ENCODE assay signal across 8 cellular contexts in genomic region chr11:23540101-23540561, GRCh38.
DNase-seq lines count a peak whose midpoint lies in the region; ATAC-seq and TF ChIP-seq lines count a peak whose summit lies in the region.

No MANE protein-coding gene starts in this region.

- no peak overlapping the region for H3K23ac ChIP-seq in IMR-90 (ENCODE audit: low read depth, low read length)

- H2BK20ac ChIP-seq in IMR-90 (ENCODE audit: low read depth, low read length) = peak overlapping the region; percentile 85

- POLR2A ChIA-PET in MCF 10A (lab: Yijun Ruan, JAX) (interaction anchor here (0.6 kb wide), 1 partner anchor 40 kb away, joined by 3 read pairs; no protein-coding TSS in a partner anchor), IMR-90 (lab: Charles Lee; ENCODE audit: unreplicated experiment) (no interaction called here)

- H3K27ac Mint-ChIP-seq in MCF 10A (ENCODE audit: low read depth, unreplicated experiment) = no peak overlapping the region

- peak overlapping the region; percentile 83 for H4K5ac ChIP-seq in IMR-90 (ENCODE audit: low read depth, low read length)

- peak overlapping the region; percentile 15; the same call in 1 of the 2 replicates for H2AK5ac ChIP-seq in IMR-90 (ENCODE audit: low read depth, low read length)

- peak overlapping the region; percentile 29; the same call in 1 of the 3 replicates for H2BK15ac ChIP-seq in IMR-90 (ENCODE audit: low read depth, low read length)

- H4K20me1 ChIP-seq in IMR-90 (ENCODE audit: insufficient read depth, low read length) = no peaks in the 10 kb centered on the region
- H4K20me1 ChIP-seq in osteoblast (ENCODE audit: insufficient read depth, low read length) = no peaks in the 10 kb centered on the region

- H3K36me3 ChIP-seq in breast epithelium (no peaks in the 10 kb centered on the region), IMR-90 (ENCODE audit: control insufficient read depth, insufficient read depth, low read length) (no peaks in the 10 kb centered on the region), Peyer's patch (no peaks in the 10 kb centered on the region), esophagus squamous epithelium (no peaks in the 10 kb centered on the region), osteoblast (ENCODE audit: insufficient read depth, low read length) (no peaks in the 10 kb centered on the region)

- peak overlapping the region; percentile 6; the same call in 1 of the 2 replicates for H3K56ac ChIP-seq in IMR-90 (ENCODE audit: extremely low read depth, insufficient read depth, low read length)

- ATAC-seq in IMR-90 (ENCODE audit: low read depth) = peak; percentile 91

- H3K18ac ChIP-seq in IMR-90 (ENCODE audit: low read depth, low read length) = peak overlapping the region; percentile 80

- no peaks in the 10 kb centered on the region for H3K4me1 ChIP-seq in breast epithelium
- peaks cover 6% of the 10 kb centered on the region; the same call in 1 of the 2 replicates for H3K4me1 ChIP-seq in IMR-90 (ENCODE audit: control insufficient read depth, insufficient read depth, low read length)
- no peaks in the 10 kb centered on the region for H3K4me1 ChIP-seq in Peyer's patch
- H3K4me1 ChIP-seq in esophagus squamous epithelium = no peaks in the 10 kb centered on the region
- H3K4me1 ChIP-seq in osteoblast (ENCODE audit: insufficient read depth, low read length) = no peaks in the 10 kb centered on the region

- no peak overlapping the region for H3K4me3 Mint-ChIP-seq in MCF 10A (ENCODE audit: unreplicated experiment)

- H3K27ac ChIP-seq in breast epithelium (no peak overlapping the region), IMR-90 (ENCODE audit: insufficient read depth, low read length) (peak overlapping the region; percentile 62; the same call in 1 of the 2 replicates), Peyer's patch (no peak overlapping the region), esophagus squamous epithelium (no peak overlapping the region), osteoblast (ENCODE audit: low read depth, low read length) (no peak overlapping the region)

- TF ChIP-seq POLR2A in breast epithelium (IDR thresholded peaks at IDR 0.05) (no peak), IMR-90 (IDR thresholded peaks at IDR 0.05; ENCODE audit: low read depth, low read length) (no peak), Peyer's patch (IDR thresholded peaks at IDR 0.05) (no peak), esophagus squamous epithelium (IDR thresholded peaks at IDR 0.05) (no peak)

- no peaks in the 10 kb centered on the region for H3K9me3 Mint-ChIP-seq in MCF 10A (ENCODE audit: unreplicated experiment)

- H3K36me3 Mint-ChIP-seq in MCF 10A (ENCODE audit: insufficient read depth, unreplicated experiment) = no peaks in the 10 kb centered on the region

- H3K27me3 Mint-ChIP-seq in MCF 10A (ENCODE audit: insufficient read depth, unreplicated experiment) = peaks cover 61% of the 10 kb centered on the region

- dilution Hi-C loops in IMR-90 (cut with HindIII; ENCODE audit: low sequenced_read_pairs, unreplicated experiment) = no loop called here

- H3K14ac ChIP-seq in IMR-90 (replicated peaks; ENCODE audit: low read depth, low read length) = 0 out of 2 replicates have a peak overlapping the region, but pooled peaks have one; percentile 65

- no peaks in the 10 kb centered on the region for H3K79me2 ChIP-seq in osteoblast (ENCODE audit: insufficient read depth, low read length)

- no TSS peak for BruUV-seq in MCF 10A (replicated peaks; lab: Mats Ljungman, UMichigan)
- no TSS peak for BruUV-seq in IMR-90 (replicated peaks; lab: Mats Ljungman, UMichigan)

- intact Hi-C loops in MCF 10A (cut with micrococcal nuclease) (loop anchor here (1.0 kb wide), 1 partner anchor 846 kb away; no protein-coding TSS in a partner anchor), breast epithelium (cut with DNase I; ENCODE audit: low total_unique reads) (no loop called here), IMR-90 (cut with micrococcal nuclease) (loop anchor here (1.0 to 10.0 kb wide), 10 partner anchors 47 to 846 kb away; no protein-coding TSS in a partner anchor), esophagus squamous epithelium (cut with DNase I) (no loop called here)

- H3K27me3 ChIP-seq in breast epithelium (no peaks in the 10 kb centered on the region), IMR-90 (ENCODE audit: control insufficient read depth, insufficient read depth, low read length) (no peaks in the 10 kb centered on the region), Peyer's patch (no peaks in the 10 kb centered on the region), esophagus squamous epithelium (no peaks in the 10 kb centered on the region), osteoblast (ENCODE audit: insufficient read depth, low read length) (no peaks in the 10 kb centered on the region)

- CTCF ChIA-PET in MCF 10A (lab: Yijun Ruan, JAX) (interaction anchor here (0.5 to 2.6 kb wide), 30 partner anchors 12 to 1015 kb away, joined by 3 to 22 read pairs (median 4); no protein-coding TSS in a partner anchor), IMR-90 (lab: Yijun Ruan, JAX) (interaction anchor here (0.6 to 1.5 kb wide), 16 partner anchors 11 to 847 kb away, joined by 3 to 8 read pairs (median 3); no protein-coding TSS in a partner anchor)

- no peaks in the 10 kb centered on the region for H3K9me3 ChIP-seq in breast epithelium
- H3K9me3 ChIP-seq in IMR-90 (ENCODE audit: control insufficient read depth, insufficient read depth, low read length) = peaks cover 2% of the 10 kb centered on the region; the same call in 1 of the 2 replicates
- no peaks in the 10 kb centered on the region for H3K9me3 ChIP-seq in Peyer's patch
- no peaks in the 10 kb centered on the region for H3K9me3 ChIP-seq in esophagus squamous epithelium
- no peaks in the 10 kb centered on the region for H3K9me3 ChIP-seq in osteoblast (ENCODE audit: low read depth, low read length)

- peak overlapping the region; percentile 37 to 79 for H4K8ac ChIP-seq in IMR-90 (ENCODE audit: low read depth in 2 of 2, low read length in 2 of 2)

- peak overlapping the region; percentile 75 for H4K91ac ChIP-seq in IMR-90 (ENCODE audit: insufficient read depth, low read depth, low read length)

- H2BK5ac ChIP-seq in IMR-90 (ENCODE audit: low read depth, low read length, poor library complexity, severe bottlenecking) = peak overlapping the region; percentile 37

- H3K4me3 ChIP-seq in breast epithelium (no peak overlapping the region), IMR-90 (ENCODE audit: insufficient read depth, low read depth, low read length) (no peak overlapping the region), Peyer's patch (no peak overlapping the region), esophagus squamous epithelium (no peak overlapping the region), osteoblast (ENCODE audit: insufficient read depth, low read length) (no peak overlapping the region)

- WGBS in IMR-90 (ENCODE audit: extremely low coverage in 2 of 2, insufficient read length in 1 of 2), 2 experiments = 15% methylated on average over 4 of the region's 8 CpGs; no CpG with 5 or more reads in 1 of the 2 experiments
- WGBS in esophagus squamous epithelium, 2 donors = 8 to 11% methylated on average over 4 to 6 of the region's 8 CpGs

- H3K4me1 Mint-ChIP-seq in MCF 10A (ENCODE audit: insufficient read depth, unreplicated experiment) = peaks cover 6% of the 10 kb centered on the region

- peak; percentile 56 for DNase-seq in MCF 10A (ENCODE audit: unreplicated experiment)
- no peak for DNase-seq in breast epithelium (ENCODE audit: low spot score in 2 of 2)
- DNase-seq in H4 (ENCODE audit: low spot score) = peak; percentile 54
- peak; percentile 53 for DNase-seq in IMR-90
- peak in 1 of 3 donors; percentile 40 for DNase-seq in Peyer's patch
- no peak for DNase-seq in esophagus squamous epithelium (lab: John Stamatoyannopoulos, UW)
- DNase-seq in osteoblast (ENCODE audit: insufficient read length, low spot score, missing footprints) = peak; percentile 1
- DNase-seq in stimulated activated CD4-positive, alpha-beta T cell treated with anti-CD3 and anti-CD28 coated beads, Interleukin-4, amount 100 ng/mL, for 4 hours = no peak

- peaks cover 3% of the 10 kb centered on the region for H3K9me1 ChIP-seq in IMR-90 (ENCODE audit: insufficient read depth, low read length)

- in situ Hi-C loops in IMR-90 (cut with MboI; ENCODE audit: low sequenced_read_pairs) = loop anchor here (10.0 kb wide), 1 partner anchor 955 kb away; the partner anchor contains the start of gene LUZP2

- H3K4me2 ChIP-seq in IMR-90 (ENCODE audit: low read depth, low read length) (peak overlapping the region; percentile 43; the same call in 1 of the 2 replicates), osteoblast (ENCODE audit: insufficient read depth, low read length) (peak overlapping the region; percentile 37)

- H2BK120ac ChIP-seq in IMR-90 (ENCODE audit: low read depth, low read length) = peak overlapping the region; percentile 92

- TF ChIP-seq CTCF in MCF 10A (IDR thresholded peaks at IDR 0.05; ENCODE audit: unreplicated experiment) (peak; percentile 76), breast epithelium (IDR thresholded peaks at IDR 0.05) (peak in 1 of 3 donors; percentile 46), IMR-90 (conservative IDR thresholded peaks at IDR 0.05; ENCODE audit: low read depth, low read length) (peak; percentile 75), Peyer's patch (IDR thresholded peaks at IDR 0.05) (peak in 4 of 6 experiments; percentile 48 to 72 (median 63)), esophagus squamous epithelium (IDR thresholded peaks at IDR 0.05) (peak in 4 of 6 experiments; percentile 31 to 51 (median 43)), osteoblast (IDR thresholded peaks at IDR 0.05; ENCODE audit: extremely low read depth, low read depth, low read length) (peak; percentile 70)

- peak overlapping the region; percentile 55 for H3K9ac ChIP-seq in IMR-90 (ENCODE audit: low read depth, low read length)

- no peaks in the 10 kb centered on the region for H3K79me1 ChIP-seq in IMR-90 (ENCODE audit: low read depth in 1 of 2, low read length in 2 of 2)

- H2AK9ac ChIP-seq in IMR-90 (replicated peaks; ENCODE audit: low read depth, low read length, poor library complexity) = no peak overlapping the region

- peak overlapping the region; percentile 82 for H3K4ac ChIP-seq in IMR-90 (ENCODE audit: low read depth, low read length)

- peak; percentile 76 for TF ChIP-seq RAD21 in IMR-90 (IDR thresholded peaks at IDR 0.05; ENCODE audit: low read length)

- H2AFZ ChIP-seq in IMR-90 (replicated peaks; ENCODE audit: low read length, poor library complexity) (peak overlapping the region; percentile 19), osteoblast (ENCODE audit: low read length) (no peak overlapping the region)

TF ChIP-seq in IMR-90, 13 proteins besides CTCF, POLR2A, EP300 and RAD21:
- TF ChIP-seq MXI1 (IDR thresholded peaks at IDR 0.05; ENCODE audit: borderline replicate concordance, low read depth, low read length) (no peak), SMC3 (IDR thresholded peaks at IDR 0.05; ENCODE audit: low read depth, low read length) (peak; percentile 68)

Comparison
In these comparisons a context has a peak if more than half of its experiments do, and no peak if none do; other contexts are left out.
1. DNase-seq: peak in MCF 10A (single experiment), H4 (single experiment), IMR-90 (single experiment) and osteoblast (single experiment); none in breast epithelium (0 of 2), esophagus squamous epithelium (single experiment) and stimulated activated CD4-positive, alpha-beta T cell treated with anti-CD3 and anti-CD28 coated beads, Interleukin-4, amount 100 ng/mL, for 4 hours (0 of 2).
2. intact Hi-C loops: an anchor here in MCF 10A (1.0 kb wide) and IMR-90 (1.0 to 10.0 kb wide); none called in breast epithelium and esophagus squamous epithelium.